In genomic region chr18:75970212-75970611, GRCh38 we compare ENCODE assay signal across 36 cellular contexts.
"Had no signal": no experiment of that assay in that cellular context is flagged by ENCODE, and none has a peak within 500 bp of the region (broad histone marks: within the 10 kb centered on the region; RNA-seq: fewer than 3 reads in every experiment).

No MANE protein-coding gene starts in this region.

- H3K27me3 ChIP-seq: MG63 had no signal

- DNase-seq: Kasumi-1, MG63, MM.1S, MV-4-11, NCI-H1048, NCI-H1092, NCI-H1092 treated with DMSO at 0.1 percent for 48 hours, NCI-H1105, NCI-H1105 treated with DMSO at 0.1 percent for 48 hours, NCI-H1417, NCI-H1417 treated with DMSO at 0.1 percent for 48 hours, NCI-H1436, NCI-H1436 treated with DMSO at 0.1 percent for 48 hours, NCI-H146, NCI-H1694, NCI-H1694 treated with DMSO at 0.1 percent for 48 hours, NCI-H187, NCI-H187 treated with DMSO at 0.1 percent for 48 hours, NCI-H1930, NCI-H2029, NCI-H2029 treated with DMSO at 0.1 percent for 48 hours, NCI-H2081, NCI-H2081 treated with DMSO at 0.1 percent for 48 hours, NCI-H2107, NCI-H2171, NCI-H2171 treated with DMSO at 0.1 percent for 48 hours, NCI-H2227 treated with DMSO at 0.1 percent for 48 hours, NCI-H226, NCI-H345, NCI-H446, NCI-H446 treated with DMSO at 0.1 percent for 48 hours, NCI-H510A, NCI-H510A treated with DMSO at 0.1 percent for 48 hours, NCI-H524, NCI-H524 treated with DMSO at 0.1 percent for 48 hours, NCI-H526 had no signal

- H3K4me3 ChIP-seq: MG63 had no signal

- H3K36me3 ChIP-seq: MG63 had no signal

- H3K9me3 ChIP-seq: MG63 had no signal
